Comparison of ENCODE assay signal across 13 cellular contexts in genomic region chr10:113576853-113577252, GRCh38. TPM values are rescaled to one million over a fixed set of nuclear protein-coding genes. Genes with fewer than 3 reads are reported as not detected.
A peak's percentile ranks its signal among the peaks of the same experiment; 100 is the strongest.
DNase-seq lines count a peak whose midpoint lies in the region; ATAC-seq and TF ChIP-seq lines count a peak whose summit lies in the region.
"Had no signal": no experiment of that assay in that cellular context is flagged by ENCODE, and none has a peak within 500 bp of the region (broad histone marks: within the 10 kb centered on the region; RNA-seq: fewer than 3 reads in every experiment).

No MANE protein-coding gene starts in this region.

- no peak for ATAC-seq in HG03159 (IDR thresholded peaks at IDR 0.05; ENCODE audit: unreplicated experiment)

- in situ Hi-C loops in mammary epithelial cell (cut with MboI; ENCODE audit: low sequenced_read_pairs in 2 of 2), result no loop called here

- no peak overlapping the region for H3K4me2 ChIP-seq in MM.1S (ENCODE audit: low read depth, low read length)
- H3K4me2 ChIP-seq in mammary epithelial cell (ENCODE audit: insufficient read depth, low read depth, low read length), result no peak overlapping the region
- H3K4me2 ChIP-seq in mesenchymal stem cell (ENCODE audit: low read length, poor library complexity, severe bottlenecking), result no peak overlapping the region

- H3K27me3 ChIP-seq in MM.1S (replicated peaks; ENCODE audit: insufficient read depth, low read length), result no peaks in the 10 kb centered on the region
- no peaks in the 10 kb centered on the region for H3K27me3 ChIP-seq in mammary epithelial cell (ENCODE audit: insufficient read depth, low read length)
- H3K27me3 ChIP-seq in mesenchymal stem cell (ENCODE audit: control insufficient read depth in 1 of 2, insufficient read depth in 1 of 2, low read length in 2 of 2), result peaks cover 13 to 59% of the 10 kb centered on the region in 2 experiments

- H3K79me2 ChIP-seq in MM.1S (ENCODE audit: low read length) (no peaks in the 10 kb centered on the region), mammary epithelial cell (ENCODE audit: insufficient read depth, low read length) (no peaks in the 10 kb centered on the region)

- no peaks in the 10 kb centered on the region for H3K36me3 Mint-ChIP-seq in activated CD4-positive, alpha-beta T cell treated with anti-CD3 and anti-CD28 coated beads, Interleukin-2, amount 10 ng/mL, durations not matched to agents 24 days and 14 days (ENCODE audit: low read depth)
- H3K36me3 Mint-ChIP-seq: immature natural killer cell had no signal

- H3K9me3 ChIP-seq in MM.1S (replicated peaks; ENCODE audit: insufficient read depth, low read length), result no peaks in the 10 kb centered on the region
- no peaks in the 10 kb centered on the region for H3K9me3 ChIP-seq in mammary epithelial cell (replicated peaks; ENCODE audit: insufficient read depth, low read length)
- peaks cover 2% of the 10 kb centered on the region for H3K9me3 ChIP-seq in mesenchymal stem cell (ENCODE audit: control insufficient read depth, low read length)

- no peak overlapping the region for H3K4ac ChIP-seq in mesenchymal stem cell (ENCODE audit: low read depth in 1 of 2, low read length in 2 of 2)

- CTCF ChIA-PET in mammary epithelial cell (lab: Charles Lee; ENCODE audit: low non-redundant PET), result no interaction called here

- no TSS peak for BruUV-seq in mammary epithelial cell (replicated peaks; lab: Mats Ljungman, UMichigan)

- H3K79me1 ChIP-seq in mesenchymal stem cell (replicated peaks; ENCODE audit: low read length, poor library complexity, severe bottlenecking), result no peaks in the 10 kb centered on the region

- no peaks in the 10 kb centered on the region for H3K27me3 Mint-ChIP-seq in activated CD4-positive, alpha-beta T cell treated with anti-CD3 and anti-CD28 coated beads, Interleukin-2, amount 10 ng/mL, durations not matched to agents 24 days and 14 days

- H3K36me3 ChIP-seq in MM.1S (replicated peaks; ENCODE audit: insufficient read depth, low read length) (no peaks in the 10 kb centered on the region), mammary epithelial cell (ENCODE audit: insufficient read depth, low read length) (no peaks in the 10 kb centered on the region), mesenchymal stem cell (ENCODE audit: control insufficient read depth in 1 of 2, insufficient read depth in 2 of 2, low read depth in 1 of 2, low read length in 2 of 2) (no peaks in the 10 kb centered on the region)

- no peak overlapping the region for H2BK15ac ChIP-seq in mesenchymal stem cell (ENCODE audit: low read depth, poor library complexity, severe bottlenecking)

- no peak overlapping the region for H4K91ac ChIP-seq in mesenchymal stem cell (ENCODE audit: low read length)

- H2BK12ac ChIP-seq in mesenchymal stem cell (ENCODE audit: low read length in 2 of 2), result no peak overlapping the region

- H3K27ac Mint-ChIP-seq in activated CD4-positive, alpha-beta T cell treated with anti-CD3 and anti-CD28 coated beads, Interleukin-2, amount 10 ng/mL, durations not matched to agents 24 days and 14 days, result no peak overlapping the region
- H3K27ac Mint-ChIP-seq: immature natural killer cell had no signal

- H4K8ac ChIP-seq in mesenchymal stem cell (ENCODE audit: low read length), result no peak overlapping the region

- no peaks in the 10 kb centered on the region for H3K9me2 ChIP-seq in MM.1S (replicated peaks; ENCODE audit: insufficient read depth, low read length)

- dilution Hi-C loops in mammary epithelial cell (cut with HindIII; ENCODE audit: low sequenced_read_pairs), result no loop called here

- H3K14ac ChIP-seq in mesenchymal stem cell (ENCODE audit: low read length in 2 of 2), result no peak overlapping the region

- H2AFZ ChIP-seq in MM.1S (ENCODE audit: low read length) (no peak overlapping the region), mammary epithelial cell (ENCODE audit: low read depth, low read length) (no peak overlapping the region), mesenchymal stem cell (ENCODE audit: low read depth, low read length) (no peak overlapping the region)

- 54% methylated on average over 4 of the region's 4 CpGs for WGBS in mammary epithelial cell (ENCODE audit: low coverage, missing lambda C conversion rate)
- WGBS in mesenchymal stem cell, result 63% methylated on average over 4 of the region's 4 CpGs

- H3K27ac ChIP-seq in MM.1S (ENCODE audit: low read length) (no peak overlapping the region), mammary epithelial cell (ENCODE audit: insufficient read depth, low read depth, low read length) (no peak overlapping the region), mesenchymal stem cell (ENCODE audit: low read length, poor library complexity, severe bottlenecking) (no peak overlapping the region)

- no peaks in the 10 kb centered on the region for H3K4me1 Mint-ChIP-seq in activated CD4-positive, alpha-beta T cell treated with anti-CD3 and anti-CD28 coated beads, Interleukin-2, amount 10 ng/mL, durations not matched to agents 24 days and 14 days
- H3K4me1 Mint-ChIP-seq: immature natural killer cell had no signal

- intact Hi-C loops in activated CD4-positive, alpha-beta T cell treated with anti-CD3 and anti-CD28 coated beads, Interleukin-2, amount 10 ng/mL, durations not matched to agents 24 days and 14 days (cut with micrococcal nuclease), result no loop called here
- intact Hi-C loops in mammary epithelial cell (cut with micrococcal nuclease), result no loop called here

- no peaks in the 10 kb centered on the region for H3K9me3 Mint-ChIP-seq in activated CD4-positive, alpha-beta T cell treated with anti-CD3 and anti-CD28 coated beads, Interleukin-2, amount 10 ng/mL, durations not matched to agents 24 days and 14 days

- no peak overlapping the region for H2AK5ac ChIP-seq in mesenchymal stem cell (ENCODE audit: low read length, severe bottlenecking)

- H3K4me3 ChIP-seq in MM.1S (ENCODE audit: low read length), result no peak overlapping the region
- H3K4me3 ChIP-seq in mammary epithelial cell (replicated peaks in 1 of 3; ENCODE audit: insufficient read depth in 1 of 3, low read depth in 2 of 3, low read length in 3 of 3), result no peak overlapping the region
- H3K4me3 ChIP-seq in mesenchymal stem cell (ENCODE audit: insufficient read depth in 1 of 2, low read depth in 1 of 2, low read length in 2 of 2), result no peak overlapping the region

- no peak overlapping the region for H3K23ac ChIP-seq in mesenchymal stem cell (ENCODE audit: low read length in 2 of 2)

- H3K4me1 ChIP-seq in MM.1S (ENCODE audit: low read length), result no peaks in the 10 kb centered on the region
- H3K4me1 ChIP-seq in mammary epithelial cell (ENCODE audit: insufficient read depth, low read length), result no peaks in the 10 kb centered on the region
- no peaks in the 10 kb centered on the region for H3K4me1 ChIP-seq in mesenchymal stem cell (ENCODE audit: control insufficient read depth, insufficient read depth, low read depth, low read length)

- H2BK5ac ChIP-seq in mesenchymal stem cell (ENCODE audit: low read depth, low read length, poor library complexity, severe bottlenecking), result no peak overlapping the region

- TF ChIP-seq CTCF in MM.1S (IDR thresholded peaks at IDR 0.05; ENCODE audit: low read length) (no peak), mammary epithelial cell (conservative IDR thresholded peaks at IDR 0.05 in 1 of 2, IDR thresholded peaks at IDR 0.05 in 1 of 2; ENCODE audit: extremely low read depth in 1 of 2, insufficient read depth in 1 of 2, low read depth in 1 of 2, low read length in 2 of 2) (no peak)

- H2BK120ac ChIP-seq in mesenchymal stem cell (ENCODE audit: low read depth, low read length), result no peak overlapping the region

- H3K18ac ChIP-seq in mesenchymal stem cell (ENCODE audit: low read depth in 1 of 2, low read length in 2 of 2), result no peak overlapping the region

- no peak overlapping the region for H3K4me3 Mint-ChIP-seq in activated CD4-positive, alpha-beta T cell treated with anti-CD3 and anti-CD28 coated beads, Interleukin-2, amount 10 ng/mL, durations not matched to agents 24 days and 14 days
- H3K4me3 Mint-ChIP-seq: immature natural killer cell had no signal

- no peak overlapping the region for H3K9ac ChIP-seq in MM.1S (ENCODE audit: low read length)
- H3K9ac ChIP-seq in mammary epithelial cell (ENCODE audit: insufficient read depth, low read length), result no peak overlapping the region
- H3K9ac ChIP-seq in mesenchymal stem cell (ENCODE audit: low read length), result no peak overlapping the region

- H4K20me1 ChIP-seq in MM.1S (ENCODE audit: insufficient read depth, low read length) (no peaks in the 10 kb centered on the region), mammary epithelial cell (ENCODE audit: insufficient read depth, low read length) (no peaks in the 10 kb centered on the region)

- H3F3A ChIP-seq in MM.1S (ENCODE audit: insufficient read depth, low read length), result no peaks in the 10 kb centered on the region

- peak; percentile 64 for DNase-seq in activated CD4-positive, alpha-beta T cell treated with anti-CD3 and anti-CD28 coated beads, Interleukin-2, amount 10 ng/mL, durations not matched to agents 24 days and 14 days
- DNase-seq in activated CD4-positive, alpha-beta T cell treated with anti-CD3 and anti-CD28 coated beads, Interleukin-2, amount 50 U/mL, for 1 hour, result no peak
- DNase-seq in MM.1S (peak; percentile 16), mammary epithelial cell (peak; percentile 11), mesenchymal stem cell (peak; percentile 20), NCI-H1092 (lab: John Stamatoyannopoulos, UW) (no peak)
- no peak for DNase-seq in stimulated activated CD4-positive, alpha-beta T cell treated with anti-CD3 and anti-CD28 coated beads, Interleukin-4, amount 100 ng/mL, for 1 hour
- DNase-seq: effector memory CD4-positive, alpha-beta T cell; immature natural killer cell; NCI-H146 had no signal

RNA-seq across cellular contexts. Expression of gene HABP2, which starts 24.0 kb away (rescaled TPM):
- not detected in 2 replicates for total RNA-seq in activated CD4-positive, alpha-beta T cell treated with anti-CD3 and anti-CD28 coated beads, Interleukin-2, amount 10 ng/mL, durations not matched to agents 24 days and 14 days
- total RNA-seq in mammary epithelial cell, result not detected
- not detected for polyA plus RNA-seq in mammary epithelial cell
- not detected for polyA minus RNA-seq in mammary epithelial cell
- polyA plus RNA-seq in mesenchymal stem cell (2013, experiment 1 of 2), result not detected
- not detected for polyA plus RNA-seq in mesenchymal stem cell (2013, experiment 2 of 2)
- total RNA-seq: subcutaneous adipose tissue had no signal
- polyA plus RNA-seq: AG04450, immature natural killer cell had no signal

Comparison
In these comparisons a context has a peak if more than half of its experiments do, and no peak if none do; other contexts are left out.
1. DNase-seq: peak in activated CD4-positive, alpha-beta T cell treated with anti-CD3 and anti-CD28 coated beads, Interleukin-2, amount 10 ng/mL, durations not matched to agents 24 days and 14 days (single experiment), MM.1S (single experiment), mammary epithelial cell (single experiment) and mesenchymal stem cell (single experiment); none in activated CD4-positive, alpha-beta T cell treated with anti-CD3 and anti-CD28 coated beads, Interleukin-2, amount 50 U/mL, for 1 hour (single experiment), NCI-H1092 (single experiment) and stimulated activated CD4-positive, alpha-beta T cell treated with anti-CD3 and anti-CD28 coated beads, Interleukin-4, amount 100 ng/mL, for 1 hour (single experiment).